Comparison of ENCODE assay signal across 1 cellular context in genomic region chr1:116942344-116942743, GRCh38.
TF ChIP-seq lines count a peak whose summit lies in the region.

No MANE protein-coding gene starts in this region.

TF ChIP-seq in GM12878, 131 proteins besides CTCF, POLR2A, EP300 and RAD21:
- TF ChIP-seq HDAC6 (IDR thresholded peaks at IDR 0.05; ENCODE audit: unreplicated experiment) (no peak), CEBPZ (IDR thresholded peaks at IDR 0.05; ENCODE audit: low read depth, low read length) (no peak), YY1 (IDR thresholded peaks at IDR 0.05; ENCODE audit: low read depth, low read length) (no peak)
